Comparison of ENCODE assay signal across 10 cellular contexts in genomic region chr1:64038965-64039926, GRCh38.
DNase-seq lines count a peak whose midpoint lies in the region; TF ChIP-seq lines count a peak whose summit lies in the region.
"Had no signal": no experiment of that assay in that cellular context is flagged by ENCODE, and none has a peak within 500 bp of the region (broad histone marks: within the 10 kb centered on the region; RNA-seq: fewer than 3 reads in every experiment).

No MANE protein-coding gene starts in this region.

- peak overlapping the region; percentile 61 for H3K27ac Mint-ChIP-seq in type B pancreatic cell
- no peak overlapping the region for H3K27ac Mint-ChIP-seq in activated CD4-positive, alpha-beta memory T cell treated with anti-CD3 and anti-CD28 coated beads for 36 hours
- no peak overlapping the region for H3K27ac Mint-ChIP-seq in CD8-positive, alpha-beta memory T cell
- H3K27ac Mint-ChIP-seq: naive B cell had no signal

- H3K27ac ChIP-seq in CD8-positive, alpha-beta memory T cell (ENCODE audit: low read depth, low read length) = no peak overlapping the region
- H3K27ac ChIP-seq: BLaER1 had no signal

- no peaks in the 10 kb centered on the region for H3K9me3 Mint-ChIP-seq in type B pancreatic cell
- H3K9me3 Mint-ChIP-seq in activated CD4-positive, alpha-beta memory T cell treated with anti-CD3 and anti-CD28 coated beads for 36 hours = no peaks in the 10 kb centered on the region
- H3K9me3 Mint-ChIP-seq in CD8-positive, alpha-beta memory T cell = peaks cover 0 to 3% (median 0%) of the 10 kb centered on the region in 5 donors

- POLR2A ChIA-PET in activated CD4-positive, alpha-beta memory T cell treated with anti-CD3 and anti-CD28 coated beads for 36 hours (lab: Charles Lee) = no interaction called here
- POLR2A ChIA-PET in CD8-positive, alpha-beta memory T cell (lab: Charles Lee) = no interaction called here

- DNase-seq in NCI-H1417 (lab: John Stamatoyannopoulos, UW) = peak in 2 of 3 experiments; percentile 14 to 41
- DNase-seq in NCI-H1417 treated with DMSO at 0.1 percent for 48 hours (lab: John Stamatoyannopoulos, UW) = no peak
- peak; percentile 98 for DNase-seq in astrocyte of the spinal cord (ENCODE audit: low read depth, low spot score)
- DNase-seq in inferior parietal cortex (ENCODE audit: extremely low spot score) = peak; percentile 57
- no peak for DNase-seq in type B pancreatic cell (ENCODE audit: extremely low spot score, unreplicated experiment)
- DNase-seq in activated CD4-positive, alpha-beta memory T cell treated with anti-CD3 and anti-CD28 coated beads for 36 hours = no peak
- DNase-seq in NCI-H2171 (lab: John Stamatoyannopoulos, UW) = no peak
- no peak for DNase-seq in CD8-positive, alpha-beta memory T cell
- DNase-seq: naive B cell had no signal

- H3K36me3 Mint-ChIP-seq in type B pancreatic cell = no peaks in the 10 kb centered on the region
- H3K36me3 Mint-ChIP-seq in activated CD4-positive, alpha-beta memory T cell treated with anti-CD3 and anti-CD28 coated beads for 36 hours = no peaks in the 10 kb centered on the region
- no peaks in the 10 kb centered on the region for H3K36me3 Mint-ChIP-seq in CD8-positive, alpha-beta memory T cell
- H3K36me3 Mint-ChIP-seq: naive B cell had no signal

- H3K4me1 Mint-ChIP-seq in type B pancreatic cell (ENCODE audit: unreplicated experiment) = peaks cover 62% of the 10 kb centered on the region
- no peaks in the 10 kb centered on the region for H3K4me1 Mint-ChIP-seq in activated CD4-positive, alpha-beta memory T cell treated with anti-CD3 and anti-CD28 coated beads for 36 hours (ENCODE audit: low read depth)
- no peaks in the 10 kb centered on the region for H3K4me1 Mint-ChIP-seq in CD8-positive, alpha-beta memory T cell
- H3K4me1 Mint-ChIP-seq: naive B cell had no signal

- TF ChIP-seq CTCF in astrocyte of the spinal cord (IDR thresholded peaks at IDR 0.05; ENCODE audit: low read depth, low read length) (no peak), type B pancreatic cell (conservative IDR thresholded peaks at IDR 0.05) (no peak)

- H3K4me3 Mint-ChIP-seq in type B pancreatic cell = no peak overlapping the region
- no peak overlapping the region for H3K4me3 Mint-ChIP-seq in activated CD4-positive, alpha-beta memory T cell treated with anti-CD3 and anti-CD28 coated beads for 36 hours
- no peak overlapping the region for H3K4me3 Mint-ChIP-seq in CD8-positive, alpha-beta memory T cell
- H3K4me3 Mint-ChIP-seq: naive B cell had no signal

- intact Hi-C loops in activated CD4-positive, alpha-beta memory T cell treated with anti-CD3 and anti-CD28 coated beads for 36 hours (cut with micrococcal nuclease) = no loop called here

- no peaks in the 10 kb centered on the region for H3K27me3 ChIP-seq in CD8-positive, alpha-beta memory T cell (ENCODE audit: insufficient read depth, low read length, poor library complexity, severe bottlenecking)
- H3K27me3 ChIP-seq: BLaER1 had no signal

- no peaks in the 10 kb centered on the region for H3K27me3 Mint-ChIP-seq in type B pancreatic cell
- H3K27me3 Mint-ChIP-seq in activated CD4-positive, alpha-beta memory T cell treated with anti-CD3 and anti-CD28 coated beads for 36 hours = peaks cover 6% of the 10 kb centered on the region
- H3K27me3 Mint-ChIP-seq in CD8-positive, alpha-beta memory T cell = peaks cover 11 to 20% of the 10 kb centered on the region in 2 donors
- H3K27me3 Mint-ChIP-seq: naive B cell had no signal

- no peaks in the 10 kb centered on the region for H3K9me3 ChIP-seq in CD8-positive, alpha-beta memory T cell (ENCODE audit: low read length)
- H3K9me3 ChIP-seq: BLaER1 had no signal

- H3K4me1 ChIP-seq in CD8-positive, alpha-beta memory T cell (ENCODE audit: insufficient read depth, low read length) = no peaks in the 10 kb centered on the region

- CTCF ChIA-PET in activated CD4-positive, alpha-beta memory T cell treated with anti-CD3 and anti-CD28 coated beads for 36 hours (lab: Charles Lee) = no interaction called here
- CTCF ChIA-PET in CD8-positive, alpha-beta memory T cell (lab: Charles Lee) = no interaction called here

- in situ Hi-C loops in astrocyte of the spinal cord (cut with HindIII; ENCODE audit: low sequenced_read_pairs) = no loop called here

- H3K36me3 ChIP-seq in CD8-positive, alpha-beta memory T cell (ENCODE audit: insufficient read depth, low read length) = no peaks in the 10 kb centered on the region
- H3K36me3 ChIP-seq: BLaER1 had no signal

- no peak overlapping the region for H3K4me3 ChIP-seq in astrocyte of the spinal cord (ENCODE audit: low read depth, low read length)
- H3K4me3 ChIP-seq in CD8-positive, alpha-beta memory T cell (ENCODE audit: low read length) = no peak overlapping the region
- H3K4me3 ChIP-seq: BLaER1 had no signal

Comparison
In these comparisons a context has a peak if more than half of its experiments do, and no peak if none do; other contexts are left out.
1. DNase-seq: peak in NCI-H1417 (2 of 3), astrocyte of the spinal cord (single experiment) and inferior parietal cortex (single experiment); none in NCI-H1417 treated with DMSO at 0.1 percent for 48 hours (single experiment), type B pancreatic cell (single experiment), activated CD4-positive, alpha-beta memory T cell treated with anti-CD3 and anti-CD28 coated beads for 36 hours (single experiment), NCI-H2171 (single experiment) and CD8-positive, alpha-beta memory T cell (0 of 5).